33 cellular contexts compared by ENCODE assay signal in the genomic region with DNA sequence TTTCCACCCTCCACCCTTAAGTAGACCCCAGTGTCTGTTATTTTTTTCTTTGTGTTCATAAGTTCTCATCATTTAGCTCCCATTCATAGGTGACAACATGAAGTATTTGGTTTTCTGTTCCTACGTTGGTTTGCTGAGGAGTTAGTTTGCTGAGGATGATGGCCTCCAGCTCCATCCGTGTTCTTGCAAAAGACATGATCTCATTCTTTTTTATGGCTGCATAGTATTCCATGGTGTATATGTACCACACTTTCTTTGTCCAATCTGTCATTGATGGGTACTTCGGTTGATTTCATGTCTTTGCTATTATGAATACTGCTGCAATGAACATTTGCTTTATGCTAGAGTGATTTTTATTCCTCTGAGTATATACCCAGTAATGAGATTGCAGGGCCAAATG.
"Had no signal": no experiment of that assay in that cellular context is flagged by ENCODE, and none has a peak within 500 bp of the region (broad histone marks: within the 10 kb centered on the region; RNA-seq: fewer than 3 reads in every experiment).

No MANE protein-coding gene starts in this region.

- FAIRE-seq: astrocyte, bronchial epithelial cell, colon had no signal

- DNase-seq: activated effector memory CD4-positive, alpha-beta T cell treated with anti-CD3 and anti-CD28 coated beads, Interleukin-2, amount 50 U/mL, for 16 hours; activated effector memory CD4-positive, alpha-beta T cell treated with Interleukin-2 at 50 U/mL for 16 hours; activated gamma-delta T cell; activated gamma-delta T cell treated with Interleukin-2 at 50 U/mL for 16 hours; activated naive CD4-positive, alpha-beta T cell; activated naive CD4-positive, alpha-beta T cell treated with anti-CD3 and anti-CD28 coated beads for 36 hours; activated naive CD4-positive, alpha-beta T cell treated with anti-CD3 and anti-CD28 coated beads, Interleukin-2, amount 10 ng/mL, durations not matched to agents 7 days and 5 days; activated naive CD4-positive, alpha-beta T cell treated with anti-CD3 and anti-CD28 coated beads, Interleukin-2, amount 50 U/mL, for 16 hours; activated naive CD4-positive, alpha-beta T cell treated with Interleukin-2 at 50 U/mL for 16 hours; activated naive CD8-positive, alpha-beta T cell treated with anti-CD3 and anti-CD28 coated beads for 36 hours; activated naive CD8-positive, alpha-beta T cell treated with anti-CD3 and anti-CD28 coated beads, Interleukin-2, amount 10 ng/mL, durations not matched to agents 7 days and 5 days; activated naive CD8-positive, alpha-beta T cell treated with anti-CD3 and anti-CD28 coated beads, Interleukin-2, amount 50 U/mL, for 24 hours; activated T-cell treated with anti-CD3 and anti-CD28 coated beads, Interleukin-2, amount 50 U/mL, for 4 hours; activated T-cell treated with anti-CD3 and anti-CD28 coated beads, Interleukin-2, amount 50 U/mL, for 48 hours; activated T-cell treated with anti-CD3 and anti-CD28 coated beads, Interleukin-2, amount 50 U/mL, for 72 hours; adrenal gland; amniotic stem cell; amygdala; anterior cingulate cortex; aorta; body of pancreas; brain microvascular endothelial cell; caudate nucleus; central memory CD4-positive, alpha-beta T cell; cerebellar nuclear complex had no signal

- H3K4me3 ChIP-seq: adrenal gland, ascending aorta, body of pancreas, breast epithelium, cardiac muscle cell had no signal

- H3K9me3 ChIP-seq: adrenal gland, ascending aorta, body of pancreas, breast epithelium had no signal

- ATAC-seq: activated naive CD4-positive, alpha-beta T cell treated with anti-CD3 and anti-CD28 coated beads, Interleukin-2, amount 50 U/mL, for 72 hours; activated naive CD8-positive, alpha-beta T cell treated with anti-CD3 and anti-CD28 coated beads, Interleukin-2, amount 50 U/mL, for 24 hours; activated T-cell treated with anti-CD3 and anti-CD28 coated beads, Interleukin-2, amount 50 U/mL, for 4 hours; activated T-cell treated with anti-CD3 and anti-CD28 coated beads, Interleukin-2, amount 50 U/mL, for 72 hours; activated T-helper 17 cell treated with anti-CD3 and anti-CD28 coated beads, Interleukin-2, amount 50 U/mL, for 72 hours; body of pancreas had no signal

- H3K27me3 ChIP-seq: adrenal gland, ascending aorta, body of pancreas, brain microvascular endothelial cell, breast epithelium, cardiac muscle cell had no signal

- H3K27ac ChIP-seq: adrenal gland, ascending aorta, body of pancreas, brain microvascular endothelial cell, breast epithelium, cardiac muscle cell had no signal

- H3K4me1 ChIP-seq: adrenal gland, ascending aorta, body of pancreas, breast epithelium had no signal

- H3K36me3 ChIP-seq: adrenal gland, ascending aorta, brain microvascular endothelial cell, breast epithelium, cardiac muscle cell had no signal
